Comparison of ENCODE assay signal across 22 cellular contexts in the genomic region with DNA sequence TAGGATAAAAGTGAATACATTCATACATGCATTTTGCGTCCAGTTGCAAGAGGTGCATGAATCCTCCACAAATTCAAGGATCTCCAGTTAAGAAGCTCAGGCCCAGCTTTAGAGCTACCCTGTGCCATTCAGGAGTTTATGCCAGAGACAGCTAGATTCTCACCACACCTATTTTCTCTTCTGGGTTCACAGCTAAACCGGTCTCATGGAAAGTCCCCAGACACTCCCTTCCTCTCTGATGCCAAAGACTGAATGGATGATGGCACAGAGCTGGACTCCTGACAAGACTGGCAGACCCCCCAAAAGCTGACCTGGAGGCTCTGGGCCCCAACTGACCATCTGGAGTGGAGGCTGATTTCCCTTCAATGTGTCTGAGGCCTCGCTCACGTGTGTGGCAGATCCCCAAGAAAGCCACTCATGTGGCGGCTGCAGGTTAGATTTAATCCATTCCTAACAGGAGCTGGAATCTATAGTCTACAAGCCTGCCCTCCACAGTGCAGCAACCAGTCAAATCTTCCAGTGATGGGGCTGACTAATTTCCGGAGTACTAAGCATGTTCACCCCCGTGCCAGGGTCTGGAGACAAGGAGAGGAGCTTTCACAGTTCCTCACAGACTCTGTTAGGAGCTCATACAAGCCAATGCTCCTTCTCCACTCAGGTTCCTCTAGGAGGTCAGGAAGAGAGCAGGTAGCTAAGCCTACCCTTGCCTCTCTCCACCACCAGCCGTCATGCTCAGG.
"Had no signal": no experiment of that assay in that cellular context is flagged by ENCODE, and none has a peak within 500 bp of the region (broad histone marks: within the 10 kb centered on the region; RNA-seq: fewer than 3 reads in every experiment).

No MANE protein-coding gene starts in this region.

- H3K4me3 ChIP-seq: body of pancreas, colonic mucosa, esophagus muscularis mucosa, lower lobe of right lung, stomach, upper lobe of right lung had no signal

- H3K27ac Mint-ChIP-seq: activated CD4-positive, alpha-beta memory T cell treated with anti-CD3 and anti-CD28 coated beads, Interleukin-2, amount 10 ng/mL, durations not matched to agents 7 days and 5 days; activated naive CD8-positive, alpha-beta T cell treated with anti-CD3 and anti-CD28 coated beads, Interleukin-2, amount 10 ng/mL, durations not matched to agents 7 days and 5 days; activated T-helper 17 cell treated with anti-CD3 and anti-CD28 coated beads, Interleukin-2, amount 50 U/mL, for 72 hours; mesothelial cell of epicardium; T-helper 2 cell treated with Interferon-gamma antibody and Interleukin-4, amounts not matched to agents 5 μg/mL and 100 μg/mL, for 36 hours had no signal

- H3K27ac ChIP-seq: body of pancreas, colonic mucosa, esophagus muscularis mucosa, lower lobe of right lung, stomach, upper lobe of right lung had no signal

- H3K9me3 Mint-ChIP-seq: activated CD4-positive, alpha-beta memory T cell treated with anti-CD3 and anti-CD28 coated beads, Interleukin-2, amount 10 ng/mL, durations not matched to agents 7 days and 5 days; activated naive CD8-positive, alpha-beta T cell treated with anti-CD3 and anti-CD28 coated beads, Interleukin-2, amount 10 ng/mL, durations not matched to agents 7 days and 5 days; activated T-helper 17 cell treated with anti-CD3 and anti-CD28 coated beads, Interleukin-2, amount 50 U/mL, for 72 hours; neural crest cell; T-helper 2 cell treated with Interferon-gamma antibody and Interleukin-4, amounts not matched to agents 5 μg/mL and 100 μg/mL, for 36 hours had no signal

- DNase-seq: activated CD4-positive, alpha-beta memory T cell treated with anti-CD3 and anti-CD28 coated beads, Interleukin-2, amount 10 ng/mL, durations not matched to agents 7 days and 5 days; activated CD4-positive, alpha-beta T cell treated with anti-CD3 and anti-CD28 coated beads for 48 hours; activated CD4-positive, CD25-positive, alpha-beta regulatory T cell; activated naive CD4-positive, alpha-beta T cell; activated naive CD8-positive, alpha-beta T cell treated with anti-CD3 and anti-CD28 coated beads, Interleukin-2, amount 10 ng/mL, durations not matched to agents 7 days and 5 days; activated T-cell treated with anti-CD3 and anti-CD28 coated beads, Interleukin-2, amount 50 U/mL, for 1 hour; central memory CD4-positive, alpha-beta T cell; colonic mucosa; left cardiac atrium; lower lobe of right lung; SK-N-SH; stimulated activated CD4-positive, alpha-beta T cell treated with anti-CD3 and anti-CD28 coated beads, Interleukin-12 subunit alpha, Interleukin-12 subunit beta, amount 100 ng/mL, for 4 hours; stimulated activated CD4-positive, alpha-beta T cell treated with anti-CD3 and anti-CD28 coated beads, Interleukin-1b, Interleukin-23, amount 100 ng/mL, for 48 hours; stomach; upper lobe of right lung had no signal

- H3K4me1 Mint-ChIP-seq: activated CD4-positive, alpha-beta memory T cell treated with anti-CD3 and anti-CD28 coated beads, Interleukin-2, amount 10 ng/mL, durations not matched to agents 7 days and 5 days; activated naive CD8-positive, alpha-beta T cell treated with anti-CD3 and anti-CD28 coated beads, Interleukin-2, amount 10 ng/mL, durations not matched to agents 7 days and 5 days; activated T-helper 17 cell treated with anti-CD3 and anti-CD28 coated beads, Interleukin-2, amount 50 U/mL, for 72 hours; mesothelial cell of epicardium had no signal

- ATAC-seq: activated T-helper 17 cell treated with anti-CD3 and anti-CD28 coated beads, Interleukin-2, amount 50 U/mL, for 72 hours; left cardiac atrium had no signal

- H3K36me3 Mint-ChIP-seq: activated naive CD8-positive, alpha-beta T cell treated with anti-CD3 and anti-CD28 coated beads, Interleukin-2, amount 10 ng/mL, durations not matched to agents 7 days and 5 days had no signal

- H3K4me3 Mint-ChIP-seq: activated CD4-positive, alpha-beta memory T cell treated with anti-CD3 and anti-CD28 coated beads, Interleukin-2, amount 10 ng/mL, durations not matched to agents 7 days and 5 days; activated naive CD8-positive, alpha-beta T cell treated with anti-CD3 and anti-CD28 coated beads, Interleukin-2, amount 10 ng/mL, durations not matched to agents 7 days and 5 days; activated T-helper 17 cell treated with anti-CD3 and anti-CD28 coated beads, Interleukin-2, amount 50 U/mL, for 72 hours; mesothelial cell of epicardium; T-helper 2 cell treated with Interferon-gamma antibody and Interleukin-4, amounts not matched to agents 5 μg/mL and 100 μg/mL, for 36 hours had no signal

- H3K27me3 Mint-ChIP-seq: activated CD4-positive, alpha-beta memory T cell treated with anti-CD3 and anti-CD28 coated beads, Interleukin-2, amount 10 ng/mL, durations not matched to agents 7 days and 5 days; progenitor cell of endocrine pancreas had no signal
